Comparison of ENCODE assay signal across 26 cellular contexts in genomic region chr18:70068981-70069380, GRCh38.
A peak's percentile ranks its signal among the peaks of the same experiment; 100 is the strongest.
DNase-seq lines count a peak whose midpoint lies in the region; ATAC-seq and TF ChIP-seq lines count a peak whose summit lies in the region.
"Had no signal": no experiment of that assay in that cellular context is flagged by ENCODE, and none has a peak within 500 bp of the region (broad histone marks: within the 10 kb centered on the region; RNA-seq: fewer than 3 reads in every experiment).

No MANE protein-coding gene starts in this region.

- no peak overlapping the region for H3K4me3 Mint-ChIP-seq in natural killer cell
- H3K4me3 Mint-ChIP-seq: T-helper 17 cell had no signal

- no peak overlapping the region for H3K27ac ChIP-seq in uterus
- H3K27ac ChIP-seq: body of pancreas, left ventricle myocardium inferior, PC-9, right lobe of liver, testis had no signal

- H3K27me3 ChIP-seq in uterus: no peaks in the 10 kb centered on the region
- H3K27me3 ChIP-seq: body of pancreas, right lobe of liver, testis had no signal

- peaks cover 17 to 21% of the 10 kb centered on the region in 2 donors for H3K4me1 Mint-ChIP-seq in natural killer cell

- peak overlapping the region; percentile 7 to 25 for H3K27ac Mint-ChIP-seq in natural killer cell
- H3K27ac Mint-ChIP-seq: T-helper 17 cell had no signal

- TF ChIP-seq CTCF in natural killer cell (IDR thresholded peaks at IDR 0.05): no peak
- no peak for TF ChIP-seq CTCF in uterus (IDR thresholded peaks at IDR 0.05)

- no peaks in the 10 kb centered on the region for H3K27me3 Mint-ChIP-seq in natural killer cell (ENCODE audit: low read depth in 2 of 2)
- H3K27me3 Mint-ChIP-seq: progenitor cell of endocrine pancreas, T-helper 17 cell had no signal

- no peaks in the 10 kb centered on the region for H3K4me1 ChIP-seq in uterus
- H3K4me1 ChIP-seq: body of pancreas, left ventricle myocardium inferior, right lobe of liver, testis had no signal

- H3K4me3 ChIP-seq in uterus: no peak overlapping the region
- H3K4me3 ChIP-seq: body of pancreas, left ventricle myocardium inferior, PC-9, right lobe of liver, testis had no signal

- DNase-seq in natural killer cell (no peak), uterus (no peak)
- DNase-seq: activated effector memory CD4-positive, alpha-beta T cell treated with Interleukin-2 at 50 U/mL for 16 hours; body of pancreas; C1 segment of cervical spinal cord; DND-41; IMR-90; islet precursor cell; left ventricle myocardium inferior; mesendoderm; NCI-H1694 treated with DMSO at 0.1 percent for 48 hours; NCI-H2171 treated with DMSO at 0.1 percent for 48 hours; NCI-H524; PC-9; right lobe of liver; stimulated activated CD4-positive, alpha-beta T cell treated with anti-CD3 and anti-CD28 coated beads, Interleukin-4, amount 100 ng/mL, for 1 hour; T-helper 17 cell; testis had no signal

- ATAC-seq in GM18868 (IDR thresholded peaks at IDR 0.05; ENCODE audit: unreplicated experiment): peak; percentile 46
- peak; percentile 62 for ATAC-seq in GM21423 (IDR thresholded peaks at IDR 0.05; ENCODE audit: unreplicated experiment)
- ATAC-seq in HG03175 (IDR thresholded peaks at IDR 0.05; ENCODE audit: unreplicated experiment): peak; percentile 85
- peak; percentile 54 to 69 (median 57) for ATAC-seq in natural killer cell
- no peak for ATAC-seq in GM18873 (IDR thresholded peaks at IDR 0.05; ENCODE audit: low FRiP score, unreplicated experiment)
- no peak for ATAC-seq in GM21526 (IDR thresholded peaks at IDR 0.05; ENCODE audit: low FRiP score, unreplicated experiment)
- ATAC-seq: body of pancreas, right lobe of liver, Right ventricle myocardium inferior, SK-N-SH treated with all-trans-retinoic acid at 6 μM for 48 hours, T-helper 17 cell had no signal

- intact Hi-C loops in natural killer cell (cut with micrococcal nuclease) (no loop called here), uterus (cut with DNase I; ENCODE audit: low total_unique reads) (no loop called here)

- no peak for TF ChIP-seq POLR2A in uterus (IDR thresholded peaks at IDR 0.05)

- H3K36me3 ChIP-seq in uterus: no peaks in the 10 kb centered on the region
- H3K36me3 ChIP-seq: left ventricle myocardium inferior, right lobe of liver had no signal

- H3K36me3 Mint-ChIP-seq in natural killer cell: no peaks in the 10 kb centered on the region

- no peaks in the 10 kb centered on the region for H3K9me3 ChIP-seq in uterus
- H3K9me3 ChIP-seq: body of pancreas, left ventricle myocardium inferior, right lobe of liver, testis had no signal

- H3K9me3 Mint-ChIP-seq in natural killer cell: no peaks in the 10 kb centered on the region

Comparison
In these comparisons a context has a peak if more than half of its experiments do, and no peak if none do; other contexts are left out.
1. ATAC-seq: peak in GM18868 (single experiment), GM21423 (single experiment), HG03175 (single experiment) and natural killer cell (3 of 3); none in GM18873 (single experiment) and GM21526 (single experiment).